ENCODE assay signal across 1 cellular context in the genomic region with DNA sequence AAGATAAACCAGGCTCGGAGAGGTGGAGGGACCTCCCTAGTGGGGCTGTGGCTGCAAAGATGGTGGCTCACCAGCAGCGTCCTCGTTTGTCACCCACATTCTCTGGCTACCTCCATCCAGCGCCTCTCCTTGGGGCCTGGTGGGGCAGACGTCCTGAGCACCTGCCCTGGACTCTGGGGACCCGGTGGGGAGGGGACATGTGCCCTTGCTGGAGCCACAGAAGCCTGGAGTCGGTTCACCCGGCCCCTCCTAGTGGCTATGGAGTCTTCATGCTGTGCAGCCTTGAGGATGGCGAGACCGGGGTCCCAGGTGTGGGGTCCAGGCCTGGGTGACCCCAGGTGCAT.
TF ChIP-seq lines count a peak whose summit lies in the region.

No MANE protein-coding gene starts in this region.

TF ChIP-seq in WTC11, 78 proteins besides CTCF, POLR2A, EP300 and RAD21 (continued from another document):
- TF ChIP-seq ATF6 (CRISPR knock-in tag; IDR thresholded peaks at IDR 0.05): no peak
- no peak for TF ChIP-seq USF1 (CRISPR knock-in tag; IDR thresholded peaks at IDR 0.05)
- TF ChIP-seq MAX (CRISPR knock-in tag; IDR thresholded peaks at IDR 0.05): no peak
